Comparison of ENCODE assay signal across 1 cellular context in genomic region chr22:25131198-25131887, GRCh38.
TF ChIP-seq lines count a peak whose summit lies in the region.

No MANE protein-coding gene starts in this region.

TF ChIP-seq in GM12878, 131 proteins besides CTCF, POLR2A, EP300 and RAD21:
- TF ChIP-seq ZBTB4 (CRISPR knock-in tag; IDR thresholded peaks at IDR 0.05) (no peak), RELB (IDR thresholded peaks at IDR 0.05; ENCODE audit: low read depth) (no peak), BHLHE40 (IDR thresholded peaks at IDR 0.05; ENCODE audit: borderline replicate concordance in 1 of 2, low read depth in 2 of 2, low read length in 1 of 2) (peak in 1 of 2 experiments; percentile 57; a peak in 1 of 4 replicates)
